ENCODE assay signal across 8 cellular contexts in genomic region chr13:114063545-114064515, GRCh38.
DNase-seq lines count a peak whose midpoint lies in the region; ATAC-seq and TF ChIP-seq lines count a peak whose summit lies in the region.

No MANE protein-coding gene starts in this region.

- H3K36me3 Mint-ChIP-seq in activated CD8-positive, alpha-beta T cell treated with anti-CD3 and anti-CD28 coated beads, Interleukin-2, amount 10 ng/mL, durations not matched to agents 7 days and 5 days (ENCODE audit: low read depth) = peaks cover 16% of the 10 kb centered on the region
- no peaks in the 10 kb centered on the region for H3K36me3 Mint-ChIP-seq in glutamatergic neuron (ENCODE audit: unreplicated experiment)

- H3K4me3 Mint-ChIP-seq in activated CD8-positive, alpha-beta T cell treated with anti-CD3 and anti-CD28 coated beads, Interleukin-2, amount 10 ng/mL, durations not matched to agents 7 days and 5 days = peak overlapping the region; percentile 73
- peak overlapping the region; percentile 63 for H3K4me3 Mint-ChIP-seq in glutamatergic neuron (ENCODE audit: unreplicated experiment)

- H3K27ac Mint-ChIP-seq in activated CD8-positive, alpha-beta T cell treated with anti-CD3 and anti-CD28 coated beads, Interleukin-2, amount 10 ng/mL, durations not matched to agents 7 days and 5 days = peak overlapping the region; percentile 92
- H3K27ac Mint-ChIP-seq in glutamatergic neuron (ENCODE audit: unreplicated experiment) = peak overlapping the region; percentile 94

- TF ChIP-seq CTCF in glutamatergic neuron (IDR thresholded peaks at IDR 0.05; ENCODE audit: partially characterized antibody, unreplicated experiment) = no peak

- H3K9me3 Mint-ChIP-seq in activated CD8-positive, alpha-beta T cell treated with anti-CD3 and anti-CD28 coated beads, Interleukin-2, amount 10 ng/mL, durations not matched to agents 7 days and 5 days (ENCODE audit: insufficient read depth) = no peaks in the 10 kb centered on the region
- peaks cover 14% of the 10 kb centered on the region for H3K9me3 Mint-ChIP-seq in glutamatergic neuron (ENCODE audit: unreplicated experiment)

- DNase-seq in stimulated activated CD4-positive, alpha-beta T cell treated with anti-CD3 and anti-CD28 coated beads, Interleukin-1b, Interleukin-23, amount 100 ng/mL, for 48 hours = peak; percentile 55
- DNase-seq in stimulated activated CD4-positive, alpha-beta T cell treated with anti-CD3 and anti-CD28 coated beads, Interleukin-12 subunit alpha, Interleukin-12 subunit beta, amount 100 ng/mL, for 4 hours = no peak
- peak; percentile 46 for DNase-seq in activated CD8-positive, alpha-beta T cell treated with anti-CD3 and anti-CD28 coated beads, Interleukin-2, amount 10 ng/mL, durations not matched to agents 7 days and 5 days
- DNase-seq in glutamatergic neuron (no peak), renal cortical epithelial cell (ENCODE audit: low read depth) (peak; percentile 27), NCI-H2227 (lab: John Stamatoyannopoulos, UW; ENCODE audit: unreplicated experiment) (no peak)

- CTCF ChIA-PET in activated CD8-positive, alpha-beta T cell treated with anti-CD3 and anti-CD28 coated beads, Interleukin-2, amount 10 ng/mL, durations not matched to agents 7 days and 5 days (lab: Charles Lee) = interaction anchor here (1.5 kb wide), 1 partner anchor 14 kb away, joined by 3 read pairs; no protein-coding TSS in a partner anchor

- peaks cover 55% of the 10 kb centered on the region for H3K4me1 Mint-ChIP-seq in activated CD8-positive, alpha-beta T cell treated with anti-CD3 and anti-CD28 coated beads, Interleukin-2, amount 10 ng/mL, durations not matched to agents 7 days and 5 days (ENCODE audit: low read depth)
- H3K4me1 Mint-ChIP-seq in glutamatergic neuron (ENCODE audit: low read depth, unreplicated experiment) = peaks cover 19% of the 10 kb centered on the region

- no peaks in the 10 kb centered on the region for H3K27me3 Mint-ChIP-seq in activated CD8-positive, alpha-beta T cell treated with anti-CD3 and anti-CD28 coated beads, Interleukin-2, amount 10 ng/mL, durations not matched to agents 7 days and 5 days (ENCODE audit: low read depth)
- H3K27me3 Mint-ChIP-seq in glutamatergic neuron (ENCODE audit: unreplicated experiment) = peaks cover 21% of the 10 kb centered on the region

- POLR2A ChIA-PET in activated CD8-positive, alpha-beta T cell treated with anti-CD3 and anti-CD28 coated beads, Interleukin-2, amount 10 ng/mL, durations not matched to agents 7 days and 5 days (lab: Charles Lee) = no interaction called here

- ATAC-seq in activated CD8-positive, alpha-beta T cell treated with anti-CD3 and anti-CD28 coated beads, Interleukin-2, amount 10 ng/mL, durations not matched to agents 7 days and 5 days = no peak
- no peak for ATAC-seq in GM21526 (IDR thresholded peaks at IDR 0.05; ENCODE audit: low FRiP score, unreplicated experiment)
- ATAC-seq in HG02623 (IDR thresholded peaks at IDR 0.05; ENCODE audit: unreplicated experiment) = no peak

Comparison
In these comparisons a context has a peak if more than half of its experiments do, and no peak if none do; other contexts are left out.
1. DNase-seq: peak in stimulated activated CD4-positive, alpha-beta T cell treated with anti-CD3 and anti-CD28 coated beads, Interleukin-1b, Interleukin-23, amount 100 ng/mL, for 48 hours (single experiment), activated CD8-positive, alpha-beta T cell treated with anti-CD3 and anti-CD28 coated beads, Interleukin-2, amount 10 ng/mL, durations not matched to agents 7 days and 5 days (single experiment) and renal cortical epithelial cell (single experiment); none in stimulated activated CD4-positive, alpha-beta T cell treated with anti-CD3 and anti-CD28 coated beads, Interleukin-12 subunit alpha, Interleukin-12 subunit beta, amount 100 ng/mL, for 4 hours (single experiment), glutamatergic neuron (single experiment) and NCI-H2227 (single experiment).